7 cellular contexts compared by ENCODE assay signal in genomic region chr6:82246370-82246769, GRCh38. TPM values are rescaled to one million over a fixed set of nuclear protein-coding genes. Genes with fewer than 3 reads are reported as not detected.
DNase-seq lines count a peak whose midpoint lies in the region; ATAC-seq lines count a peak whose summit lies in the region.

No MANE protein-coding gene starts in this region.

- H3K36me3 ChIP-seq in HUES48 (ENCODE audit: control insufficient read depth, insufficient read depth, low read length) (peaks cover 5% of the 10 kb centered on the region), iPS-18a (ENCODE audit: control insufficient read depth, low read depth, low read length) (peaks cover 2% of the 10 kb centered on the region), stomach smooth muscle (ENCODE audit: control insufficient read depth in 2 of 2, insufficient read depth in 2 of 2, low read length in 2 of 2) (no peaks in the 10 kb centered on the region)

- ATAC-seq in HG03439 (IDR thresholded peaks at IDR 0.05; ENCODE audit: unreplicated experiment) (no peak), sciatic nerve (no peak)

- peaks cover 40% of the 10 kb centered on the region for H3K4me1 Mint-ChIP-seq in activated T-helper 1 cell treated with anti-CD3 and anti-CD28 coated beads, Interleukin-12 subunit alpha, Interleukin-12 subunit beta, Interleukin-2, Interleukin-4 antibody, amounts not matched to agents 30 ng/mL and 10 ng/mL and 1 ng/mL, durations not matched to agents 14 hours and 24 hours and 36 hours (ENCODE audit: low read depth)

- H3K9me3 Mint-ChIP-seq in activated T-helper 1 cell treated with anti-CD3 and anti-CD28 coated beads, Interleukin-12 subunit alpha, Interleukin-12 subunit beta, Interleukin-2, Interleukin-4 antibody, amounts not matched to agents 30 ng/mL and 10 ng/mL and 1 ng/mL, durations not matched to agents 14 hours and 24 hours and 36 hours: no peaks in the 10 kb centered on the region

- peak overlapping the region; percentile 93 for H3K4me3 Mint-ChIP-seq in activated T-helper 1 cell treated with anti-CD3 and anti-CD28 coated beads, Interleukin-12 subunit alpha, Interleukin-12 subunit beta, Interleukin-2, Interleukin-4 antibody, amounts not matched to agents 30 ng/mL and 10 ng/mL and 1 ng/mL, durations not matched to agents 14 hours and 24 hours and 36 hours

- H3K4me1 ChIP-seq in HUES48 (ENCODE audit: control insufficient read depth, insufficient read depth, low read length) (peaks cover 17% of the 10 kb centered on the region), iPS-18a (ENCODE audit: control insufficient read depth, low read depth, low read length) (peaks cover 12% of the 10 kb centered on the region), stomach smooth muscle (ENCODE audit: control insufficient read depth, insufficient read depth, low read length) (peaks cover 9% of the 10 kb centered on the region)

- no peaks in the 10 kb centered on the region for H3K27me3 Mint-ChIP-seq in activated T-helper 1 cell treated with anti-CD3 and anti-CD28 coated beads, Interleukin-12 subunit alpha, Interleukin-12 subunit beta, Interleukin-2, Interleukin-4 antibody, amounts not matched to agents 30 ng/mL and 10 ng/mL and 1 ng/mL, durations not matched to agents 14 hours and 24 hours and 36 hours (ENCODE audit: insufficient read depth)

- H3K4me3 ChIP-seq in HUES48 (ENCODE audit: low read depth, low read length): peak overlapping the region; percentile 86
- peak overlapping the region; percentile 95 for H3K4me3 ChIP-seq in iPS-18a (ENCODE audit: low read length)
- H3K4me3 ChIP-seq in stomach smooth muscle (ENCODE audit: low read length in 2 of 2): peak overlapping the region; percentile 88 to 93

- H3K27ac Mint-ChIP-seq in activated T-helper 1 cell treated with anti-CD3 and anti-CD28 coated beads, Interleukin-12 subunit alpha, Interleukin-12 subunit beta, Interleukin-2, Interleukin-4 antibody, amounts not matched to agents 30 ng/mL and 10 ng/mL and 1 ng/mL, durations not matched to agents 14 hours and 24 hours and 36 hours: peak overlapping the region; percentile 84

- H3K9ac ChIP-seq in HUES48 (ENCODE audit: low read depth, low read length) (0 out of 2 replicates have a peak overlapping the region, but pooled peaks have one; percentile 90), iPS-18a (ENCODE audit: low read length) (peak overlapping the region; percentile 89), stomach smooth muscle (ENCODE audit: low read length in 2 of 2) (peak overlapping the region; percentile 93 to 98)

- no peaks in the 10 kb centered on the region for H3K27me3 ChIP-seq in HUES48 (ENCODE audit: control insufficient read depth, insufficient read depth, low read length)
- no peaks in the 10 kb centered on the region for H3K27me3 ChIP-seq in iPS-18a (ENCODE audit: control insufficient read depth, insufficient read depth, low read length)
- H3K27me3 ChIP-seq in stomach smooth muscle (ENCODE audit: control insufficient read depth in 1 of 2, insufficient read depth in 2 of 2, low read length in 2 of 2): no peaks in the 10 kb centered on the region

- no peak for DNase-seq in activated T-helper 1 cell treated with anti-CD3 and anti-CD28 coated beads, Interleukin-12 subunit alpha, Interleukin-12 subunit beta, Interleukin-2, Interleukin-4 antibody, amounts not matched to agents 30 ng/mL and 10 ng/mL and 1 ng/mL, durations not matched to agents 14 hours and 24 hours and 36 hours (ENCODE audit: low spot score)
- DNase-seq in NCI-H2029 (lab: John Stamatoyannopoulos, UW) (no peak), sciatic nerve (ENCODE audit: low spot score) (no peak)

- intact Hi-C loops in activated T-helper 1 cell treated with anti-CD3 and anti-CD28 coated beads, Interleukin-12 subunit alpha, Interleukin-12 subunit beta, Interleukin-2, Interleukin-4 antibody, amounts not matched to agents 30 ng/mL and 10 ng/mL and 1 ng/mL, durations not matched to agents 14 hours and 24 hours and 36 hours (cut with micrococcal nuclease): loop anchor here (2.0 to 5.0 kb wide), 5 partner anchors 494 to 1981 kb away; partner anchors contain the start of genes CEP162, CYB5R4, PGM3 and RWDD2A
- intact Hi-C loops in sciatic nerve (cut with DNase I): no loop called here

- H3K36me3 Mint-ChIP-seq in activated T-helper 1 cell treated with anti-CD3 and anti-CD28 coated beads, Interleukin-12 subunit alpha, Interleukin-12 subunit beta, Interleukin-2, Interleukin-4 antibody, amounts not matched to agents 30 ng/mL and 10 ng/mL and 1 ng/mL, durations not matched to agents 14 hours and 24 hours and 36 hours (ENCODE audit: low read depth): peaks cover 19% of the 10 kb centered on the region

- no peaks in the 10 kb centered on the region for H3K9me3 ChIP-seq in HUES48 (ENCODE audit: control insufficient read depth, insufficient read depth, low read length)
- H3K9me3 ChIP-seq in iPS-18a (ENCODE audit: control insufficient read depth, low read depth, low read length): no peaks in the 10 kb centered on the region
- no peaks in the 10 kb centered on the region for H3K9me3 ChIP-seq in stomach smooth muscle (ENCODE audit: control insufficient read depth in 2 of 2, low read length in 2 of 2)

- peak overlapping the region; percentile 95 for H3K27ac ChIP-seq in HUES48 (ENCODE audit: low read depth, low read length)
- no peak overlapping the region for H3K27ac ChIP-seq in iPS-18a (ENCODE audit: low read length)
- peak overlapping the region; percentile 93 for H3K27ac ChIP-seq in stomach smooth muscle (ENCODE audit: low read length)

RNA-seq across cellular contexts. Expression of gene IBTK, which starts 1.2 kb away (rescaled TPM):
- total RNA-seq in activated T-helper 1 cell treated with anti-CD3 and anti-CD28 coated beads, Interleukin-12 subunit alpha, Interleukin-12 subunit beta, Interleukin-2, Interleukin-4 antibody, amounts not matched to agents 30 ng/mL and 10 ng/mL and 1 ng/mL, durations not matched to agents 14 hours and 24 hours and 36 hours: 36.1 and 39.8 TPM in 2 replicates
- 38.2 TPM for total RNA-seq in sciatic nerve
